10 cellular contexts compared by ENCODE assay signal in genomic region chr11:43021466-43021865, GRCh38.
DNase-seq lines count a peak whose midpoint lies in the region; ATAC-seq and TF ChIP-seq lines count a peak whose summit lies in the region.
"Had no signal": no experiment of that assay in that cellular context is flagged by ENCODE, and none has a peak within 500 bp of the region (broad histone marks: within the 10 kb centered on the region; RNA-seq: fewer than 3 reads in every experiment).

No MANE protein-coding gene starts in this region.

- H3K4me3 ChIP-seq in OCI-LY7 (ENCODE audit: low read depth, low read length, poor library complexity, severe bottlenecking) = no peak overlapping the region
- no peak overlapping the region for H3K4me3 ChIP-seq in parathyroid adenoma (ENCODE audit: low read depth, low read length)
- H3K4me3 ChIP-seq: esophagus muscularis mucosa, GM23248 had no signal

- H3K4me2 ChIP-seq in OCI-LY7 (ENCODE audit: low read length) (no peak overlapping the region), parathyroid adenoma (ENCODE audit: low read length) (no peak overlapping the region)

- intact Hi-C loops in OCI-LY7 (cut with micrococcal nuclease; ENCODE audit: unreplicated experiment) = no loop called here

- ATAC-seq in HG03066 (IDR thresholded peaks at IDR 0.05; ENCODE audit: low read depth, unreplicated experiment) = peak; percentile 68

- POLR2A ChIA-PET in OCI-LY7 (lab: Charles Lee) = no interaction called here

- no peaks in the 10 kb centered on the region for H3K27me3 ChIP-seq in parathyroid adenoma (ENCODE audit: control insufficient read depth, insufficient read depth, low read length)
- H3K27me3 ChIP-seq: esophagus muscularis mucosa had no signal

- H3K9me2 ChIP-seq in OCI-LY7 (ENCODE audit: insufficient read depth, low read length) = no peaks in the 10 kb centered on the region

- H3K9me3 ChIP-seq in OCI-LY7 (ENCODE audit: low read length) (no peaks in the 10 kb centered on the region), parathyroid adenoma (ENCODE audit: control insufficient read depth, low read length) (no peaks in the 10 kb centered on the region)
- H3K9me3 ChIP-seq: esophagus muscularis mucosa had no signal

- peak; percentile 8 for DNase-seq in NOMO-1 treated with DMSO at 0.1 percent for 48 hours (lab: John Stamatoyannopoulos, UW; ENCODE audit: unreplicated experiment)
- DNase-seq in NOMO-1 treated with dmso at 0.1 percent for 144 hours (lab: John Stamatoyannopoulos, UW; ENCODE audit: unreplicated experiment) = no peak
- peak; percentile 15 for DNase-seq in OCI-LY7 (ENCODE audit: low spot score)
- no peak for DNase-seq in stimulated activated CD4-positive, alpha-beta T cell treated with anti-CD3 and anti-CD28 coated beads, Interleukin-1b, Interleukin-23, amount 100 ng/mL, for 48 hours
- DNase-seq in NCI-H345 (lab: John Stamatoyannopoulos, UW) = no peak
- no peak for DNase-seq in HuH-7.5 (ENCODE audit: low spot score)
- DNase-seq: GM23248 had no signal

- H3K79me2 ChIP-seq in OCI-LY7 (ENCODE audit: insufficient read depth, low read depth, low read length) = no peaks in the 10 kb centered on the region
- no peaks in the 10 kb centered on the region for H3K79me2 ChIP-seq in parathyroid adenoma

- TF ChIP-seq CTCF in OCI-LY7 (conservative IDR thresholded peaks at IDR 0.05; ENCODE audit: low read length) = peak; percentile 70
- peak; percentile 8 for TF ChIP-seq CTCF in parathyroid adenoma (IDR thresholded peaks at IDR 0.05)

- H3K4me1 ChIP-seq in OCI-LY7 (ENCODE audit: insufficient read depth, low read length, poor library complexity, severe bottlenecking) = no peaks in the 10 kb centered on the region
- H3K4me1 ChIP-seq in parathyroid adenoma = no peaks in the 10 kb centered on the region
- H3K4me1 ChIP-seq: esophagus muscularis mucosa had no signal

- H3K9ac ChIP-seq in parathyroid adenoma = no peak overlapping the region
- H3K9ac ChIP-seq: GM23248 had no signal

- no peaks in the 10 kb centered on the region for H3K36me3 ChIP-seq in OCI-LY7 (ENCODE audit: insufficient read depth, low read length)
- H3K36me3 ChIP-seq in parathyroid adenoma (ENCODE audit: control insufficient read depth, insufficient read depth, low read length) = no peaks in the 10 kb centered on the region
- H3K36me3 ChIP-seq: esophagus muscularis mucosa had no signal

- H3K27ac ChIP-seq in OCI-LY7 (ENCODE audit: low read depth, low read length, poor library complexity, severe bottlenecking) (no peak overlapping the region), parathyroid adenoma (no peak overlapping the region)
- H3K27ac ChIP-seq: esophagus muscularis mucosa, GM23248 had no signal

- CTCF ChIA-PET in OCI-LY7 (lab: Charles Lee; ENCODE audit: unreplicated experiment) = no interaction called here

- no peak overlapping the region for H2AFZ ChIP-seq in OCI-LY7 (ENCODE audit: low read length)
- no peak overlapping the region for H2AFZ ChIP-seq in parathyroid adenoma
- H2AFZ ChIP-seq: GM23248 had no signal

- BruUV-seq in OCI-LY7 (replicated peaks; lab: Mats Ljungman, UMichigan) = no TSS peak

- no peaks in the 10 kb centered on the region for H4K20me1 ChIP-seq in OCI-LY7 (ENCODE audit: insufficient read depth, low read length)

Comparison
In these comparisons a context has a peak if more than half of its experiments do, and no peak if none do; other contexts are left out.
1. DNase-seq: peak in NOMO-1 treated with DMSO at 0.1 percent for 48 hours (single experiment) and OCI-LY7 (single experiment); none in NOMO-1 treated with dmso at 0.1 percent for 144 hours (single experiment), stimulated activated CD4-positive, alpha-beta T cell treated with anti-CD3 and anti-CD28 coated beads, Interleukin-1b, Interleukin-23, amount 100 ng/mL, for 48 hours (single experiment), NCI-H345 (single experiment) and HuH-7.5 (single experiment).